Comparison of ENCODE assay signal across 1 cellular context in genomic region chr18:46858290-46858689, GRCh38.
TF ChIP-seq lines count a peak whose summit lies in the region.

No MANE protein-coding gene starts in this region.

TF ChIP-seq in GM23338, 12 proteins besides CTCF, POLR2A, EP300 and RAD21 (continued from another document):
- TF ChIP-seq, protein P1, sequence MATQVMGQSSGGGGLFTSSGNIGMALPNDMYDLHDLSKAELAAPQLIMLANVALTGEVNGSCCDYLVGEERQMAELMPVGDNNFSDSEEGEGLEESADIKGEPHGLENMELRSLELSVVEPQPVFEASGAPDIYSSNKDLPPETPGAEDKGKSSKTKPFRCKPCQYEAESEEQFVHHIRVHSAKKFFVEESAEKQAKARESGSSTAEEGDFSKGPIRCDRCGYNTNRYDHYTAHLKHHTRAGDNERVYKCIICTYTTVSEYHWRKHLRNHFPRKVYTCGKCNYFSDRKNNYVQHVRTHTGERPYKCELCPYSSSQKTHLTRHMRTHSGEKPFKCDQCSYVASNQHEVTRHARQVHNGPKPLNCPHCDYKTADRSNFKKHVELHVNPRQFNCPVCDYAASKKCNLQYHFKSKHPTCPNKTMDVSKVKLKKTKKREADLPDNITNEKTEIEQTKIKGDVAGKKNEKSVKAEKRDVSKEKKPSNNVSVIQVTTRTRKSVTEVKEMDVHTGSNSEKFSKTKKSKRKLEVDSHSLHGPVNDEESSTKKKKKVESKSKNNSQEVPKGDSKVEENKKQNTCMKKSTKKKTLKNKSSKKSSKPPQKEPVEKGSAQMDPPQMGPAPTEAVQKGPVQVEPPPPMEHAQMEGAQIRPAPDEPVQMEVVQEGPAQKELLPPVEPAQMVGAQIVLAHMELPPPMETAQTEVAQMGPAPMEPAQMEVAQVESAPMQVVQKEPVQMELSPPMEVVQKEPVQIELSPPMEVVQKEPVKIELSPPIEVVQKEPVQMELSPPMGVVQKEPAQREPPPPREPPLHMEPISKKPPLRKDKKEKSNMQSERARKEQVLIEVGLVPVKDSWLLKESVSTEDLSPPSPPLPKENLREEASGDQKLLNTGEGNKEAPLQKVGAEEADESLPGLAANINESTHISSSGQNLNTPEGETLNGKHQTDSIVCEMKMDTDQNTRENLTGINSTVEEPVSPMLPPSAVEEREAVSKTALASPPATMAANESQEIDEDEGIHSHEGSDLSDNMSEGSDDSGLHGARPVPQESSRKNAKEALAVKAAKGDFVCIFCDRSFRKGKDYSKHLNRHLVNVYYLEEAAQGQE (IDR thresholded peaks at IDR 0.05; ENCODE audit: unreplicated experiment): no peak
- no peak for TF ChIP-seq NANOG (IDR thresholded peaks at IDR 0.05; ENCODE audit: borderline replicate concordance)
- TF ChIP-seq CREB1 (CRISPR knock-in tag; IDR thresholded peaks at IDR 0.05; ENCODE audit: low read depth): no peak
- no peak for TF ChIP-seq EZH2 (IDR thresholded peaks at IDR 0.05; ENCODE audit: low read depth, unreplicated experiment)
- TF ChIP-seq ZNF114 (CRISPR knock-in tag; IDR thresholded peaks at IDR 0.05): no peak
- no peak for TF ChIP-seq ZNF331 (CRISPR knock-in tag; IDR thresholded peaks at IDR 0.05; ENCODE audit: low read depth)
- no peak for TF ChIP-seq ZNF462 (CRISPR knock-in tag; IDR thresholded peaks at IDR 0.05)
- no peak for TF ChIP-seq POLR2AphosphoS5 (IDR thresholded peaks at IDR 0.05; ENCODE audit: low read depth)
